Comparison of ENCODE assay signal across 1 cellular context in the genomic region with DNA sequence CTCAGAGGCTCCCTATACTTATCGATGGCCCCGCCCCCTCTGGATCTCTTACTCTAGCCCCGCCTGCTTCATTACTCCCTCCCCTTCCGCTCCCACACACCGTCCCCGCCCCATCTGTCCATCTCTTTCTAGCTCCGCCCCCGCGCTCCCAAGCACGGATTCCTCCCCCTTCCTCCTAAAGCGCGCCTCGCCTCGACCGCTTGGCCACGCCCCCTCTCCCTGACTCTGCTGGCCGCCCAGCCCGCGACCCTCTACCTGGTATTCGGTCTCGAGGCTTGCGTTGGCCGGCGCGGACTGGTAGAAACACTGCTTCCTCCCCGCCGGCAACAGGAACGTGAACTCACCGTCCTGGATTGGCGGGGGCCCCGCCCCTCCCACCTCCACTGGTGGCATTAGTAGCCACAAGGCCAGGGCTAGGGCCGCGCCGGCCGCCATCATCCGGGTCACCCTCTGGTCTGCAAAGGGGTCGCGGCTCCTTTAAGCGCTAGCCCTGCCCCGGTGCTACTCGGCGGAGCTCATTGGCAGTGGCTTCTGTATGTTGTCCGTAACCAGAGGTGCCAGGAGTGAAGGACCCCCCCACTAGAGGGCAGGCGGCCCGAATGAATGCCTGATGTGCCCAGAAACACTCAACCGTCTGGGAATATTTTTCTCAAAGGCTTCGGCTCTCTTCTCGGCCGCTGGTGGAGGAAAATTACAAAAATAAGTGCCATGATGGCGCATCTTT.
TF ChIP-seq lines count a peak whose summit lies in the region.

A gene with protein sequence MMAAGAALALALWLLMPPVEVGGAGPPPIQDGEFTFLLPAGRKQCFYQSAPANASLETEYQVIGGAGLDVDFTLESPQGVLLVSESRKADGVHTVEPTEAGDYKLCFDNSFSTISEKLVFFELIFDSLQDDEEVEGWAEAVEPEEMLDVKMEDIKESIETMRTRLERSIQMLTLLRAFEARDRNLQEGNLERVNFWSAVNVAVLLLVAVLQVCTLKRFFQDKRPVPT (minus strand): TSS at position 459 of the 724 bp plus-strand sequence. CDS start 21 bp downstream, at position 438.

TF ChIP-seq in K562, 482 proteins besides CTCF, POLR2A, EP300 and RAD21 (continued from another document and continues in another):
- TF ChIP-seq, protein P1, sequence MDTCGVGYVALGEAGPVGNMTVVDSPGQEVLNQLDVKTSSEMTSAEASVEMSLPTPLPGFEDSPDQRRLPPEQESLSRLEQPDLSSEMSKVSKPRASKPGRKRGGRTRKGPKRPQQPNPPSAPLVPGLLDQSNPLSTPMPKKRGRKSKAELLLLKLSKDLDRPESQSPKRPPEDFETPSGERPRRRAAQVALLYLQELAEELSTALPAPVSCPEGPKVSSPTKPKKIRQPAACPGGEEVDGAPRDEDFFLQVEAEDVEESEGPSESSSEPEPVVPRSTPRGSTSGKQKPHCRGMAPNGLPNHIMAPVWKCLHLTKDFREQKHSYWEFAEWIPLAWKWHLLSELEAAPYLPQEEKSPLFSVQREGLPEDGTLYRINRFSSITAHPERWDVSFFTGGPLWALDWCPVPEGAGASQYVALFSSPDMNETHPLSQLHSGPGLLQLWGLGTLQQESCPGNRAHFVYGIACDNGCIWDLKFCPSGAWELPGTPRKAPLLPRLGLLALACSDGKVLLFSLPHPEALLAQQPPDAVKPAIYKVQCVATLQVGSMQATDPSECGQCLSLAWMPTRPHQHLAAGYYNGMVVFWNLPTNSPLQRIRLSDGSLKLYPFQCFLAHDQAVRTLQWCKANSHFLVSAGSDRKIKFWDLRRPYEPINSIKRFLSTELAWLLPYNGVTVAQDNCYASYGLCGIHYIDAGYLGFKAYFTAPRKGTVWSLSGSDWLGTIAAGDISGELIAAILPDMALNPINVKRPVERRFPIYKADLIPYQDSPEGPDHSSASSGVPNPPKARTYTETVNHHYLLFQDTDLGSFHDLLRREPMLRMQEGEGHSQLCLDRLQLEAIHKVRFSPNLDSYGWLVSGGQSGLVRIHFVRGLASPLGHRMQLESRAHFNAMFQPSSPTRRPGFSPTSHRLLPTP (IDR thresholded peaks at IDR 0.05; ENCODE audit: borderline replicate concordance, extremely low read depth, insufficient read length): no peak
- TF ChIP-seq HOXB6 (CRISPR knock-in tag; IDR thresholded peaks at IDR 0.05; ENCODE audit: borderline replicate concordance) (peak; percentile 35; the same call in 1 of the 2 replicates), CBFB (CRISPR knock-in tag; IDR thresholded peaks at IDR 0.05) (no peak), TAL1 (IDR thresholded peaks at IDR 0.05) (0 out of 2 replicates have a peak, but pooled peaks have one; percentile 25), SP1 (CRISPR knock-in tag; IDR thresholded peaks at IDR 0.05) (peak; percentile 86; the same call in 1 of the 2 replicates), TBP (optimal IDR thresholded peaks at IDR 0.05; ENCODE audit: low read depth, low read length) (peak; percentile 75), ESRRA (IDR thresholded peaks at IDR 0.05; ENCODE audit: borderline replicate concordance, low read depth) (peak; percentile 40), MEIS2 (IDR thresholded peaks at IDR 0.05; ENCODE audit: partially characterized antibody) (peak; percentile 45), NFIX (CRISPR knock-in tag; IDR thresholded peaks at IDR 0.05; ENCODE audit: low read depth) (no peak), ZBTB1 (CRISPR knock-in tag; IDR thresholded peaks at IDR 0.05; ENCODE audit: borderline replicate concordance, low read depth) (peak; percentile 2; the same call in 1 of the 2 replicates), GABPA (tag; conservative IDR thresholded peaks at IDR 0.05; ENCODE audit: low read depth) (peak; percentile 75), ZSCAN32 (CRISPR knock-in tag; IDR thresholded peaks at IDR 0.05) (0 out of 2 replicates have a peak, but pooled peaks have one; percentile 9), TAF7 (tag; IDR thresholded peaks at IDR 0.05) (peak; percentile 76), NCOR1 (IDR thresholded peaks at IDR 0.05) (no peak), HMG20A (CRISPR knock-in tag; conservative IDR thresholded peaks at IDR 0.05) (no peak), KLF1 (tag; IDR thresholded peaks at IDR 0.05) (0 out of 2 replicates have a peak, but pooled peaks have one; percentile 2), RBM22 (IDR thresholded peaks at IDR 0.05; ENCODE audit: low read depth, low read length, poor library complexity, severe bottlenecking) (peak; percentile 97), ZBTB7A (IDR thresholded peaks at IDR 0.05; ENCODE audit: borderline replicate concordance, control insufficient read depth, low read depth, low read length) (peak; percentile 56), SP2 (IDR thresholded peaks at IDR 0.05; ENCODE audit: extremely low read depth, low read depth, low read length, poor library complexity, severe bottlenecking) (peak; percentile 16), MEF2A (IDR thresholded peaks at IDR 0.05; ENCODE audit: control insufficient read depth, low read depth, low read length) (no peak), ZBED1 (IDR thresholded peaks at IDR 0.05) (peak; percentile 62; the same call in 1 of the 2 replicates), ZNF134 (CRISPR knock-in tag; conservative IDR thresholded peaks at IDR 0.05) (no peak), ELF4 (CRISPR knock-in tag; IDR thresholded peaks at IDR 0.05) (0 out of 2 replicates have a peak, but pooled peaks have one; percentile 67), WHSC1 (IDR thresholded peaks at IDR 0.05; ENCODE audit: low read length) (no peak), E2F3 (CRISPR knock-in tag; IDR thresholded peaks at IDR 0.05) (peak; percentile 15; the same call in 1 of the 2 replicates), NFE2 (IDR thresholded peaks at IDR 0.05; ENCODE audit: low read depth) (peak; percentile 97)
- TF ChIP-seq, protein P2, sequence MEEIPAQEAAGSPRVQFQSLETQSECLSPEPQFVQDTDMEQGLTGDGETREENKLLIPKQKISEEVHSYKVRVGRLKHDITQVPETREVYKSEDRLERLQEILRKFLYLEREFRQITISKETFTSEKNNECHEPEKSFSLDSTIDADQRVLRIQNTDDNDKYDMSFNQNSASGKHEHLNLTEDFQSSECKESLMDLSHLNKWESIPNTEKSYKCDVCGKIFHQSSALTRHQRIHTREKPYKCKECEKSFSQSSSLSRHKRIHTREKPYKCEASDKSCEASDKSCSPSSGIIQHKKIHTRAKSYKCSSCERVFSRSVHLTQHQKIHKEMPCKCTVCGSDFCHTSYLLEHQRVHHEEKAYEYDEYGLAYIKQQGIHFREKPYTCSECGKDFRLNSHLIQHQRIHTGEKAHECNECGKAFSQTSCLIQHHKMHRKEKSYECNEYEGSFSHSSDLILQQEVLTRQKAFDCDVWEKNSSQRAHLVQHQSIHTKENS (CRISPR knock-in tag; IDR thresholded peaks at IDR 0.05): no peak
- TF ChIP-seq, protein P3, sequence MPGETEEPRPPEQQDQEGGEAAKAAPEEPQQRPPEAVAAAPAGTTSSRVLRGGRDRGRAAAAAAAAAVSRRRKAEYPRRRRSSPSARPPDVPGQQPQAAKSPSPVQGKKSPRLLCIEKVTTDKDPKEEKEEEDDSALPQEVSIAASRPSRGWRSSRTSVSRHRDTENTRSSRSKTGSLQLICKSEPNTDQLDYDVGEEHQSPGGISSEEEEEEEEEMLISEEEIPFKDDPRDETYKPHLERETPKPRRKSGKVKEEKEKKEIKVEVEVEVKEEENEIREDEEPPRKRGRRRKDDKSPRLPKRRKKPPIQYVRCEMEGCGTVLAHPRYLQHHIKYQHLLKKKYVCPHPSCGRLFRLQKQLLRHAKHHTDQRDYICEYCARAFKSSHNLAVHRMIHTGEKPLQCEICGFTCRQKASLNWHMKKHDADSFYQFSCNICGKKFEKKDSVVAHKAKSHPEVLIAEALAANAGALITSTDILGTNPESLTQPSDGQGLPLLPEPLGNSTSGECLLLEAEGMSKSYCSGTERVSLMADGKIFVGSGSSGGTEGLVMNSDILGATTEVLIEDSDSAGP (CRISPR knock-in tag; IDR thresholded peaks at IDR 0.05): peak; percentile 99
- TF ChIP-seq, protein P4, sequence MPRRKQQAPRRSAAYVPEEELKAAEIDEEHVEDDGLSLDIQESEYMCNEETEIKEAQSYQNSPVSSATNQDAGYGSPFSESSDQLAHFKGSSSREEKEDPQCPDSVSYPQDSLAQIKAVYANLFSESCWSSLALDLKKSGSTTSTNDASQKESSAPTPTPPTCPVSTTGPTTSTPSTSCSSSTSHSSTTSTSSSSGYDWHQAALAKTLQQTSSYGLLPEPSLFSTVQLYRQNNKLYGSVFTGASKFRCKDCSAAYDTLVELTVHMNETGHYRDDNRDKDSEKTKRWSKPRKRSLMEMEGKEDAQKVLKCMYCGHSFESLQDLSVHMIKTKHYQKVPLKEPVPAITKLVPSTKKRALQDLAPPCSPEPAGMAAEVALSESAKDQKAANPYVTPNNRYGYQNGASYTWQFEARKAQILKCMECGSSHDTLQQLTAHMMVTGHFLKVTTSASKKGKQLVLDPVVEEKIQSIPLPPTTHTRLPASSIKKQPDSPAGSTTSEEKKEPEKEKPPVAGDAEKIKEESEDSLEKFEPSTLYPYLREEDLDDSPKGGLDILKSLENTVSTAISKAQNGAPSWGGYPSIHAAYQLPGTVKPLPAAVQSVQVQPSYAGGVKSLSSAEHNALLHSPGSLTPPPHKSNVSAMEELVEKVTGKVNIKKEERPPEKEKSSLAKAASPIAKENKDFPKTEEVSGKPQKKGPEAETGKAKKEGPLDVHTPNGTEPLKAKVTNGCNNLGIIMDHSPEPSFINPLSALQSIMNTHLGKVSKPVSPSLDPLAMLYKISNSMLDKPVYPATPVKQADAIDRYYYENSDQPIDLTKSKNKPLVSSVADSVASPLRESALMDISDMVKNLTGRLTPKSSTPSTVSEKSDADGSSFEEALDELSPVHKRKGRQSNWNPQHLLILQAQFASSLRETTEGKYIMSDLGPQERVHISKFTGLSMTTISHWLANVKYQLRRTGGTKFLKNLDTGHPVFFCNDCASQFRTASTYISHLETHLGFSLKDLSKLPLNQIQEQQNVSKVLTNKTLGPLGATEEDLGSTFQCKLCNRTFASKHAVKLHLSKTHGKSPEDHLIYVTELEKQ (CRISPR knock-in tag; IDR thresholded peaks at IDR 0.05): peak; percentile 38; the same call in 1 of the 2 replicates
- TF ChIP-seq, protein P5, sequence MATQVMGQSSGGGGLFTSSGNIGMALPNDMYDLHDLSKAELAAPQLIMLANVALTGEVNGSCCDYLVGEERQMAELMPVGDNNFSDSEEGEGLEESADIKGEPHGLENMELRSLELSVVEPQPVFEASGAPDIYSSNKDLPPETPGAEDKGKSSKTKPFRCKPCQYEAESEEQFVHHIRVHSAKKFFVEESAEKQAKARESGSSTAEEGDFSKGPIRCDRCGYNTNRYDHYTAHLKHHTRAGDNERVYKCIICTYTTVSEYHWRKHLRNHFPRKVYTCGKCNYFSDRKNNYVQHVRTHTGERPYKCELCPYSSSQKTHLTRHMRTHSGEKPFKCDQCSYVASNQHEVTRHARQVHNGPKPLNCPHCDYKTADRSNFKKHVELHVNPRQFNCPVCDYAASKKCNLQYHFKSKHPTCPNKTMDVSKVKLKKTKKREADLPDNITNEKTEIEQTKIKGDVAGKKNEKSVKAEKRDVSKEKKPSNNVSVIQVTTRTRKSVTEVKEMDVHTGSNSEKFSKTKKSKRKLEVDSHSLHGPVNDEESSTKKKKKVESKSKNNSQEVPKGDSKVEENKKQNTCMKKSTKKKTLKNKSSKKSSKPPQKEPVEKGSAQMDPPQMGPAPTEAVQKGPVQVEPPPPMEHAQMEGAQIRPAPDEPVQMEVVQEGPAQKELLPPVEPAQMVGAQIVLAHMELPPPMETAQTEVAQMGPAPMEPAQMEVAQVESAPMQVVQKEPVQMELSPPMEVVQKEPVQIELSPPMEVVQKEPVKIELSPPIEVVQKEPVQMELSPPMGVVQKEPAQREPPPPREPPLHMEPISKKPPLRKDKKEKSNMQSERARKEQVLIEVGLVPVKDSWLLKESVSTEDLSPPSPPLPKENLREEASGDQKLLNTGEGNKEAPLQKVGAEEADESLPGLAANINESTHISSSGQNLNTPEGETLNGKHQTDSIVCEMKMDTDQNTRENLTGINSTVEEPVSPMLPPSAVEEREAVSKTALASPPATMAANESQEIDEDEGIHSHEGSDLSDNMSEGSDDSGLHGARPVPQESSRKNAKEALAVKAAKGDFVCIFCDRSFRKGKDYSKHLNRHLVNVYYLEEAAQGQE (CRISPR knock-in tag; IDR thresholded peaks at IDR 0.05; ENCODE audit: low read depth): peak; percentile 31; the same call in 1 of the 2 replicates
- TF ChIP-seq, protein P6, sequence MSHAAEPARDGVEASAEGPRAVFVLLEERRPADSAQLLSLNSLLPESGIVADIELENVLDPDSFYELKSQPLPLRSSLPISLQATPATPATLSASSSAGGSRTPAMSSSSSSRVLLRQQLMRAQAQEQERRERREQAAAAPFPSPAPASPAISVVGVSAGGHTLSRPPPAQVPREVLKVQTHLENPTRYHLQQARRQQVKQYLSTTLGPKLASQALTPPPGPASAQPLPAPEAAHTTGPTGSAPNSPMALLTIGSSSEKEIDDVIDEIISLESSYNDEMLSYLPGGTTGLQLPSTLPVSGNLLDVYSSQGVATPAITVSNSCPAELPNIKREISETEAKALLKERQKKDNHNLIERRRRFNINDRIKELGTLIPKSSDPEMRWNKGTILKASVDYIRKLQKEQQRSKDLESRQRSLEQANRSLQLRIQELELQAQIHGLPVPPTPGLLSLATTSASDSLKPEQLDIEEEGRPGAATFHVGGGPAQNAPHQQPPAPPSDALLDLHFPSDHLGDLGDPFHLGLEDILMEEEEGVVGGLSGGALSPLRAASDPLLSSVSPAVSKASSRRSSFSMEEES (CRISPR knock-in tag; IDR thresholded peaks at IDR 0.05): 0 out of 2 replicates have a peak, but pooled peaks have one; percentile 23
- TF ChIP-seq, protein P7, sequence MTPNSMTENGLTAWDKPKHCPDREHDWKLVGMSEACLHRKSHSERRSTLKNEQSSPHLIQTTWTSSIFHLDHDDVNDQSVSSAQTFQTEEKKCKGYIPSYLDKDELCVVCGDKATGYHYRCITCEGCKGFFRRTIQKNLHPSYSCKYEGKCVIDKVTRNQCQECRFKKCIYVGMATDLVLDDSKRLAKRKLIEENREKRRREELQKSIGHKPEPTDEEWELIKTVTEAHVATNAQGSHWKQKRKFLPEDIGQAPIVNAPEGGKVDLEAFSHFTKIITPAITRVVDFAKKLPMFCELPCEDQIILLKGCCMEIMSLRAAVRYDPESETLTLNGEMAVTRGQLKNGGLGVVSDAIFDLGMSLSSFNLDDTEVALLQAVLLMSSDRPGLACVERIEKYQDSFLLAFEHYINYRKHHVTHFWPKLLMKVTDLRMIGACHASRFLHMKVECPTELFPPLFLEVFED (CRISPR knock-in tag; conservative IDR thresholded peaks at IDR 0.05): no peak
- TF ChIP-seq, protein P8, sequence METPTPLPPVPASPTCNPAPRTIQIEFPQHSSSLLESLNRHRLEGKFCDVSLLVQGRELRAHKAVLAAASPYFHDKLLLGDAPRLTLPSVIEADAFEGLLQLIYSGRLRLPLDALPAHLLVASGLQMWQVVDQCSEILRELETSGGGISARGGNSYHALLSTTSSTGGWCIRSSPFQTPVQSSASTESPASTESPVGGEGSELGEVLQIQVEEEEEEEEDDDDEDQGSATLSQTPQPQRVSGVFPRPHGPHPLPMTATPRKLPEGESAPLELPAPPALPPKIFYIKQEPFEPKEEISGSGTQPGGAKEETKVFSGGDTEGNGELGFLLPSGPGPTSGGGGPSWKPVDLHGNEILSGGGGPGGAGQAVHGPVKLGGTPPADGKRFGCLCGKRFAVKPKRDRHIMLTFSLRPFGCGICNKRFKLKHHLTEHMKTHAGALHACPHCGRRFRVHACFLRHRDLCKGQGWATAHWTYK (CRISPR knock-in tag; IDR thresholded peaks at IDR 0.05): peak; percentile 73
